13 cellular contexts compared by ENCODE assay signal in the genomic region with DNA sequence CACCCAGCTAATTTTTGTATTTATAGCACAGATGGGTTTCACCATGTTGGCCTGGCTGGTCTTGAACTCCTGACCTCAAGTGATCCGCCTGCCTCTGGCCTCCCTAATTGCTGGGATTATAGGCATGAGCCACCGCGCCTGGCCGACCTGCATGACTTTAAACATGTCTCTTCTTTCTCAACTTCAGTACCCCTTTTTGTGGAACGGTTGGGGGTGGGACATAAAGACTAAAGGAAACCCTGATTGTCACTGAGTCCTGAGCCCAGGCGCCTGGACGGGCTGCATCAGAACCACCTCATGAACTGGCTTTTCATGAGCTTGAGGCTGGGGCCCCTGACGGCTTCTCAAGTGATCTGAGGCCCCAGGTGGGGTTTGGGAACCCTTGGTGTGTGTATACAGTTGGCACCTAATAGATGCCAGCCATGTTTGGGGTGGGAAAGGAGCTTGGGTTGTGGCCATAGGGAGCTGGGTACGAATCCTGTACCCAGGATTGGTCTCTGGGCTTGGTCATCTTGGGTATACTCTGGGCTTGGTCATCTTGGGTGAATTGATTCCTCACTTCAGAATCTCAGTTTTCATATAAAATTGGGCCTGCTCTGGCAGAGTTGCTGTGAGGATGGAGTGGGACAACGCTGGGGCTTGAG. TPM values are rescaled to one million over a fixed set of nuclear protein-coding genes. Genes with fewer than 3 reads are reported as not detected.
DNase-seq lines count a peak whose midpoint lies in the region; ATAC-seq and TF ChIP-seq lines count a peak whose summit lies in the region.
"Had no signal": no experiment of that assay in that cellular context is flagged by ENCODE, and none has a peak within 500 bp of the region (broad histone marks: within the 10 kb centered on the region; RNA-seq: fewer than 3 reads in every experiment).

No MANE protein-coding gene starts in this region.

- DNase-seq in CD14-positive monocyte (ENCODE audit: low spot score) = no peak
- no peak for DNase-seq in GM23338 (ENCODE audit: low spot score)
- no peak for DNase-seq in activated naive CD4-positive, alpha-beta T cell treated with anti-CD3 and anti-CD28 coated beads, Interleukin-2, amount 50 U/mL, for 72 hours (ENCODE audit: low spot score in 2 of 2)
- no peak for DNase-seq in naive B cell
- DNase-seq in NCI-H526 (lab: John Stamatoyannopoulos, UW) = no peak
- no peak for DNase-seq in stimulated activated CD4-positive, alpha-beta T cell treated with anti-CD3 and anti-CD28 coated beads, Interleukin-12 subunit alpha, Interleukin-12 subunit beta, amount 100 ng/mL, for 4 hours
- DNase-seq in NCI-H1436 treated with DMSO at 0.1 percent for 48 hours (lab: John Stamatoyannopoulos, UW) = no peak
- DNase-seq: EL, NCI-H510A treated with DMSO at 0.1 percent for 48 hours had no signal

- H3K27me3 Mint-ChIP-seq in CD14-positive monocyte (ENCODE audit: low read depth in 3 of 3) = peaks cover 0 to 1% (median 0%) of the 10 kb centered on the region in 3 donors
- peaks cover 21% of the 10 kb centered on the region for H3K27me3 Mint-ChIP-seq in GM23338 (ENCODE audit: insufficient read depth, low read depth, poor library complexity)
- H3K27me3 Mint-ChIP-seq in naive B cell = no peaks in the 10 kb centered on the region

- peak overlapping the region; percentile 99 to 100 (median 99) for H3K27ac Mint-ChIP-seq in CD14-positive monocyte
- H3K27ac Mint-ChIP-seq in GM23338 = peak overlapping the region; percentile 22; the same call in 1 of the 2 replicates
- peak overlapping the region; percentile 85 to 96 for H3K27ac Mint-ChIP-seq in activated naive CD4-positive, alpha-beta T cell treated with anti-CD3 and anti-CD28 coated beads, Interleukin-2, amount 50 U/mL, for 72 hours
- H3K27ac Mint-ChIP-seq in naive B cell = peak overlapping the region; percentile 77 to 99 (median 96)
- H3K27ac Mint-ChIP-seq: WTC11 had no signal

- no peak for ATAC-seq in GM23338
- ATAC-seq in activated naive CD4-positive, alpha-beta T cell treated with anti-CD3 and anti-CD28 coated beads, Interleukin-2, amount 50 U/mL, for 72 hours = no peak
- no peak for ATAC-seq in naive B cell (ENCODE audit: low read depth in 2 of 2)
- no peak for ATAC-seq in GM18907 (IDR thresholded peaks at IDR 0.05; ENCODE audit: unreplicated experiment)
- ATAC-seq: WTC11 had no signal

- H3K4me3 Mint-ChIP-seq in CD14-positive monocyte = peak overlapping the region; percentile 95
- H3K4me3 Mint-ChIP-seq in GM23338 = peak overlapping the region; percentile 21; the same call in 2 of the 3 replicates
- H3K4me3 Mint-ChIP-seq in naive B cell = peak overlapping the region; percentile 83 to 97 (median 93)

- peaks cover 16% of the 10 kb centered on the region for H3F3A ChIP-seq in GM23338 (replicated peaks; ENCODE audit: low read depth)

- H4K20me1 ChIP-seq in GM23338 (replicated peaks; ENCODE audit: insufficient read depth) = peaks cover 13% of the 10 kb centered on the region

- H3K4me1 Mint-ChIP-seq in CD14-positive monocyte = peaks cover 58% of the 10 kb centered on the region
- H3K4me1 Mint-ChIP-seq in GM23338 = peaks cover 24% of the 10 kb centered on the region
- H3K4me1 Mint-ChIP-seq in naive B cell = peaks cover 53 to 74% (median 67%) of the 10 kb centered on the region in 3 donors

- no peak for TF ChIP-seq CTCF in CD14-positive monocyte (IDR thresholded peaks at IDR 0.05)
- TF ChIP-seq CTCF in GM23338 (conservative IDR thresholded peaks at IDR 0.05; ENCODE audit: low read depth in 2 of 2) = no peak

- H2AFZ ChIP-seq in GM23338 = no peak overlapping the region

- intact Hi-C loops in CD14-positive monocyte (cut with micrococcal nuclease) = loop anchor here in 1 of 2 donors (2.0 to 5.0 kb wide), 3 partner anchors 24 to 36 kb away; no protein-coding TSS in a partner anchor

- no peak overlapping the region for H3K4me3 ChIP-seq in GM23338

- H3K4me1 ChIP-seq in GM23338 (ENCODE audit: insufficient read depth) = peaks cover 20% of the 10 kb centered on the region

- H3K4me2 ChIP-seq in GM23338 = no peak overlapping the region

- H3K9me2 ChIP-seq in GM23338 (ENCODE audit: insufficient read depth) = no peaks in the 10 kb centered on the region

- H3K36me3 ChIP-seq in GM23338 (ENCODE audit: insufficient read depth) = no peaks in the 10 kb centered on the region; the same call in 1 of the 2 replicates

- H3K9me3 Mint-ChIP-seq in CD14-positive monocyte (no peaks in the 10 kb centered on the region), GM23338 (no peaks in the 10 kb centered on the region; the same call in 2 of the 3 replicates), naive B cell (no peaks in the 10 kb centered on the region)
- no peaks in the 10 kb centered on the region for H3K9me3 Mint-ChIP-seq in activated naive CD4-positive, alpha-beta T cell treated with anti-CD3 and anti-CD28 coated beads, Interleukin-2, amount 50 U/mL, for 72 hours
- H3K9me3 Mint-ChIP-seq: WTC11 had no signal

- H3K79me2 ChIP-seq in GM23338 (replicated peaks; ENCODE audit: insufficient read depth) = peaks cover 21% of the 10 kb centered on the region

- H3K27ac ChIP-seq in GM23338 (ENCODE audit: low read depth) = no peak overlapping the region

- H3K27me3 ChIP-seq in GM23338 (ENCODE audit: insufficient read depth) = no peaks in the 10 kb centered on the region

- peaks cover 27 to 56% of the 10 kb centered on the region in 2 donors for H3K36me3 Mint-ChIP-seq in CD14-positive monocyte
- H3K36me3 Mint-ChIP-seq in GM23338 (ENCODE audit: low read depth) = peaks cover 10% of the 10 kb centered on the region; the same call in 2 of the 3 replicates
- H3K36me3 Mint-ChIP-seq in activated naive CD4-positive, alpha-beta T cell treated with anti-CD3 and anti-CD28 coated beads, Interleukin-2, amount 50 U/mL, for 72 hours = peaks cover 30 to 37% of the 10 kb centered on the region in 2 donors
- H3K36me3 Mint-ChIP-seq in naive B cell = no peaks in the 10 kb centered on the region

TF ChIP-seq in GM23338, 12 proteins besides CTCF, POLR2A, EP300 and RAD21 (continues in another document):
- no peak for TF ChIP-seq ZNF114 (CRISPR knock-in tag; IDR thresholded peaks at IDR 0.05)
- TF ChIP-seq EZH2phosphoT487 (IDR thresholded peaks at IDR 0.05; ENCODE audit: unreplicated experiment) = no peak
- no peak for TF ChIP-seq POLR2AphosphoS5 (IDR thresholded peaks at IDR 0.05; ENCODE audit: low read depth)
- TF ChIP-seq NANOG (IDR thresholded peaks at IDR 0.05; ENCODE audit: borderline replicate concordance) = no peak
- TF ChIP-seq STAT1 (IDR thresholded peaks at IDR 0.05; ENCODE audit: unreplicated experiment) = no peak
- no peak for TF ChIP-seq JUNB (IDR thresholded peaks at IDR 0.05; ENCODE audit: unreplicated experiment)

RNA-seq across cellular contexts. Expression of a gene that starts 2.2 kb away (rescaled TPM):
- polyA plus RNA-seq in CD14-positive monocyte (10 to 100 TPM; 41.6 to 63.4 TPM), GM23338 (2016; fragmentation: Nextera tagmentation; extraction: Ambion mirVana) (13.0 and 18.7 TPM in 2 replicates), naive B cell (ENCODE audit: low read depth in 6 of 6) (100 to 1,000 TPM in 2 of 6 donors, 10 to 100 TPM in 4; 66.5 to 178 (median 98.1) TPM)
- total RNA-seq in GM23338 (2014; rRNA removed; shearing (Covaris generic)) = 37.2 and 56.8 TPM in 2 replicates
- total RNA-seq in activated naive CD4-positive, alpha-beta T cell treated with anti-CD3 and anti-CD28 coated beads, Interleukin-2, amount 50 U/mL, for 72 hours = 100 to 1,000 TPM; 104 to 125 TPM

RNA-seq across cellular contexts. Expression of a gene that starts 17.9 kb away (rescaled TPM):
- polyA plus RNA-seq in CD14-positive monocyte (1 to 10 TPM; 1.8 to 2.1 TPM), GM23338 (2016; fragmentation: Nextera tagmentation; extraction: Ambion mirVana) (7.6 and 7.7 TPM in 2 replicates), naive B cell (ENCODE audit: low read depth in 6 of 6) (10 to 100 TPM; 16.2 to 39.5 (median 25.7) TPM)
- total RNA-seq in GM23338 (2014; rRNA removed; shearing (Covaris generic)) = 6.4 and 9.7 TPM in 2 replicates
- total RNA-seq in activated naive CD4-positive, alpha-beta T cell treated with anti-CD3 and anti-CD28 coated beads, Interleukin-2, amount 50 U/mL, for 72 hours = 10 to 100 TPM in 1 of 2 donors, 1 to 10 TPM in 1; 4.1 to 11.4 TPM

RNA-seq across cellular contexts. Expression of a gene that starts 19.3 kb away (rescaled TPM):
- polyA plus RNA-seq in CD14-positive monocyte = 1 to 10 TPM; 1.4 to 1.5 TPM
- total RNA-seq in GM23338 (2014; rRNA removed; shearing (Covaris generic)) = 2.6 and 2.9 TPM in 2 replicates
- 8.0 and 8.1 TPM in 2 replicates for polyA plus RNA-seq in GM23338 (2016; fragmentation: Nextera tagmentation; extraction: Ambion mirVana)
- total RNA-seq in activated naive CD4-positive, alpha-beta T cell treated with anti-CD3 and anti-CD28 coated beads, Interleukin-2, amount 50 U/mL, for 72 hours = 1 to 10 TPM; 2.2 to 9.8 TPM
- polyA plus RNA-seq in naive B cell (ENCODE audit: low read depth in 6 of 6) = 1 to 10 TPM in 1 of 6 donors, under 1 TPM in 2, not detected in 3; 0.56 to 1.4 (median 0.57) TPM

RNA-seq across cellular contexts. Expression of a gene that starts 28.2 kb away (rescaled TPM):
- polyA plus RNA-seq in CD14-positive monocyte = not detected
- 1.9 TPM in 1 of 2 replicates, not detected in the other for total RNA-seq in GM23338 (2014; rRNA removed; shearing (Covaris generic))
- 2.0 and 3.1 TPM in 2 replicates for polyA plus RNA-seq in GM23338 (2016; fragmentation: Nextera tagmentation; extraction: Ambion mirVana)
- not detected for total RNA-seq in activated naive CD4-positive, alpha-beta T cell treated with anti-CD3 and anti-CD28 coated beads, Interleukin-2, amount 50 U/mL, for 72 hours
- polyA plus RNA-seq in naive B cell (ENCODE audit: low read depth in 6 of 6) = not detected
- total RNA-seq: HT-29, occipital lobe had no signal

RNA-seq across cellular contexts. Expression of a gene that starts 44.5 kb away (rescaled TPM):
- polyA plus RNA-seq in CD14-positive monocyte (not detected), GM23338 (2016; fragmentation: Nextera tagmentation; extraction: Ambion mirVana) (not detected in 2 replicates), naive B cell (ENCODE audit: low read depth in 6 of 6) (not detected)
- total RNA-seq in GM23338 (2014; rRNA removed; shearing (Covaris generic)) = 0.31 TPM in 1 of 2 replicates, not detected in the other
- under 1 TPM; 0.07 to 0.19 TPM for total RNA-seq in activated naive CD4-positive, alpha-beta T cell treated with anti-CD3 and anti-CD28 coated beads, Interleukin-2, amount 50 U/mL, for 72 hours
- total RNA-seq: HT-29, occipital lobe, WTC11 had no signal

Comparison
In these comparisons a context has a peak if more than half of its experiments do, and no peak if none do; other contexts are left out.
1. H3K27ac Mint-ChIP-seq: peak in every context shown above with its lines; median percentile 99 in CD14-positive monocyte; 96 in naive B cell; 90 in activated naive CD4-positive, alpha-beta T cell treated with anti-CD3 and anti-CD28 coated beads, Interleukin-2, amount 50 U/mL, for 72 hours; 22 in GM23338.
2. H3K4me3 Mint-ChIP-seq: peak in every context shown above with its lines; median percentile 95 in CD14-positive monocyte; 93 in naive B cell; 21 in GM23338.